In the genomic region with DNA sequence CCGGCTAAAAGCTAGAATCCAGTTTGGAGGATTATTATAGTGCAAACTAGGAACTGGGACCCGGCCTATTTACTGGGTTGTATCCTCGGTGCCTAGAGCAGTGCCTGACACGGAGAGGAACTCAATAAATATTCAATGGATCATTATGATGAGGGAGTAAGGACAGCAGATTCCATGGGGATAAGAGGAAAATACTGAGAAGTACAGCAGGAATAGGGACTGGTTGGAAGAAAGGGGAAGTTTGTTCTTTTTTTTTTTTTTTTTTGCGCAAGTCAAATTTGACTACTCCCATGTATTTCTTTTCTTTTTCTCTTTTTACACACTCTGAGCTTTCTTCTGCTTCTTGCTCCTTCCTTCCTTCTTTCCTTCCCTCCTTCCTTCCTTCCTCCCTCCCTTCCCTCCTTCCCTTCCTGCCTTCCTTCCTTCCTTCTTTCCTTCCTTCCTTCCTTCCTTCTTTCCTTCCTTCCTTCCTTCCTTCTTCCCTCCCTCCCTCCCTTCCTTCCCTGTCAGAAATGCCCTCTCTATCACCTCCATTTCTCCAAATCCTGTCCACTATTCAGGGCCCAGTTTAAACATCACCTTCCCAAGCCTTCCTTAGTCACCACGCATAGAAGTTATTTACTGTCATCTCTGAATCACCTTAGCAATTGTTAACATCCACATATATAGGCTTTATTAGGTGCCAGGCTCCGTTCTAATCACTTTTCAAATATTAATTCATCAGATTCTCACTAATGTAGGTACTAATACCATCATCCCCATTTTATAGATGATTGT, we compare ENCODE assay signal across 8 cellular contexts. TPM values are rescaled to one million over a fixed set of nuclear protein-coding genes. Genes with fewer than 3 reads are reported as not detected.
A peak's percentile ranks its signal among the peaks of the same experiment; 100 is the strongest.
DNase-seq lines count a peak whose midpoint lies in the region; ATAC-seq, FAIRE-seq and TF ChIP-seq lines count a peak whose summit lies in the region.

No MANE protein-coding gene starts in this region.

- WGBS in esophagus, 2 donors: 29 to 34% methylated on average over 7 of the region's 7 CpGs

- TF ChIP-seq CTCF in GM12864 (IDR thresholded peaks at IDR 0.05; ENCODE audit: low read depth, low read length, missing control alignments) (no peak), Panc1 (IDR thresholded peaks at IDR 0.05) (no peak), progenitor cell of endocrine pancreas (IDR thresholded peaks at IDR 0.05; ENCODE audit: unreplicated experiment) (no peak)

- H3K27ac ChIP-seq in Panc1 (ENCODE audit: low read length): peak overlapping the region; percentile 72
- peak overlapping the region; percentile 90 to 92 for H3K27ac ChIP-seq in esophagus (ENCODE audit: low read depth in 2 of 2, low read length in 1 of 2)

- no peaks in the 10 kb centered on the region for H3K27me3 ChIP-seq in Panc1 (ENCODE audit: control insufficient read depth, insufficient read depth, low read length)
- H3K27me3 ChIP-seq in esophagus (ENCODE audit: control insufficient read depth in 1 of 2, insufficient read depth in 2 of 2, low read length in 2 of 2): no peaks in the 10 kb centered on the region

- peaks cover 6% of the 10 kb centered on the region; the same call in 1 of the 2 replicates for H3K36me3 ChIP-seq in Panc1 (ENCODE audit: control insufficient read depth, insufficient read depth, low read length)
- H3K36me3 ChIP-seq in esophagus (ENCODE audit: control insufficient read depth in 2 of 2, insufficient read depth in 2 of 2, low read length in 1 of 2): peaks cover 0 to 1% of the 10 kb centered on the region in 2 donors

- H3K4me3 ChIP-seq in GM12864 (ENCODE audit: low read depth, low read length) (peak overlapping the region; percentile 93; the same call in 1 of the 2 replicates), Panc1 (ENCODE audit: low read depth in 2 of 2, low read length in 2 of 2) (peak overlapping the region; percentile 90 to 92), esophagus (ENCODE audit: low read depth in 1 of 2, low read length in 2 of 2) (peak overlapping the region; percentile 65 to 81)

- FAIRE-seq in frontal cortex (lab: Jason Lieb, UNC): no peak

- CTCF ChIA-PET in Panc1 (lab: Charles Lee): interaction anchor here (0.7 kb wide), 2 partner anchors 56 to 148 kb away, joined by 7 to 15 read pairs; no protein-coding TSS in a partner anchor

- H3K4me3 Mint-ChIP-seq in progenitor cell of endocrine pancreas (ENCODE audit: low read depth): peak overlapping the region; percentile 88

- H3K27ac Mint-ChIP-seq in progenitor cell of endocrine pancreas: peak overlapping the region; percentile 93

- no TSS peak for BruUV-seq in Panc1 (replicated peaks; lab: Mats Ljungman, UMichigan)

- H3K4me1 Mint-ChIP-seq in progenitor cell of endocrine pancreas (ENCODE audit: low read depth): peaks cover 26% of the 10 kb centered on the region

- no peaks in the 10 kb centered on the region for H3K27me3 Mint-ChIP-seq in progenitor cell of endocrine pancreas

- intact Hi-C loops in Panc1 (cut with micrococcal nuclease; ENCODE audit: unreplicated experiment): no loop called here

- in situ Hi-C loops in Panc1 (cut with HindIII; ENCODE audit: low pct_unique_long_range_greater_than_20kb, low sequenced_read_pairs): no loop called here

- H3K36me3 Mint-ChIP-seq in progenitor cell of endocrine pancreas (ENCODE audit: insufficient read depth): peaks cover 12% of the 10 kb centered on the region

- no peak for ATAC-seq in Panc1
- ATAC-seq in GM21367 (IDR thresholded peaks at IDR 0.05; ENCODE audit: unreplicated experiment): no peak

- H3K9me3 ChIP-seq in Panc1 (ENCODE audit: control insufficient read depth, insufficient read depth, low read depth, low read length): no peaks in the 10 kb centered on the region
- no peaks in the 10 kb centered on the region for H3K9me3 ChIP-seq in esophagus (ENCODE audit: control insufficient read depth in 2 of 2, insufficient read depth in 1 of 2, low read depth in 1 of 2, low read length in 1 of 2)

- POLR2A ChIA-PET in Panc1 (lab: Charles Lee): no interaction called here

- H3K9me3 Mint-ChIP-seq in progenitor cell of endocrine pancreas (ENCODE audit: low read depth): no peaks in the 10 kb centered on the region

- peaks cover 9% of the 10 kb centered on the region for H3K4me1 ChIP-seq in Panc1 (ENCODE audit: control insufficient read depth, insufficient read depth, low read length)
- peaks cover 2 to 3% of the 10 kb centered on the region in 2 donors for H3K4me1 ChIP-seq in esophagus (ENCODE audit: control insufficient read depth in 2 of 2, insufficient read depth in 2 of 2, low read length in 1 of 2)

- DNase-seq in GM12864 (ENCODE audit: low read depth) (no peak), Panc1 (ENCODE audit: low read depth, low spot score) (no peak), progenitor cell of endocrine pancreas (ENCODE audit: low spot score, unreplicated experiment) (no peak), frontal cortex (ENCODE audit: low spot score in 2 of 2) (no peak), NCI-H82 (lab: John Stamatoyannopoulos, UW) (no peak), NCI-H526 treated with DMSO at 0.1 percent for 48 hours (lab: John Stamatoyannopoulos, UW) (no peak)

RNA-seq across cellular contexts. Expression of a gene that starts 0.9 kb away (rescaled TPM):
- 27.7 TPM for total RNA-seq in Panc1 (2021; ENCODE audit: unreplicated experiment)
- polyA plus RNA-seq in Panc1 (2012; ENCODE audit: insufficient read length): 33.6 TPM
- 10 to 100 TPM; 25.7 to 27.2 TPM for polyA plus RNA-seq in esophagus
- 60.1 and 62.7 TPM in 2 replicates for total RNA-seq in progenitor cell of endocrine pancreas
- 46.9 TPM for total RNA-seq in frontal cortex
